ENCODE assay signal across 1 cellular context in the genomic region with DNA sequence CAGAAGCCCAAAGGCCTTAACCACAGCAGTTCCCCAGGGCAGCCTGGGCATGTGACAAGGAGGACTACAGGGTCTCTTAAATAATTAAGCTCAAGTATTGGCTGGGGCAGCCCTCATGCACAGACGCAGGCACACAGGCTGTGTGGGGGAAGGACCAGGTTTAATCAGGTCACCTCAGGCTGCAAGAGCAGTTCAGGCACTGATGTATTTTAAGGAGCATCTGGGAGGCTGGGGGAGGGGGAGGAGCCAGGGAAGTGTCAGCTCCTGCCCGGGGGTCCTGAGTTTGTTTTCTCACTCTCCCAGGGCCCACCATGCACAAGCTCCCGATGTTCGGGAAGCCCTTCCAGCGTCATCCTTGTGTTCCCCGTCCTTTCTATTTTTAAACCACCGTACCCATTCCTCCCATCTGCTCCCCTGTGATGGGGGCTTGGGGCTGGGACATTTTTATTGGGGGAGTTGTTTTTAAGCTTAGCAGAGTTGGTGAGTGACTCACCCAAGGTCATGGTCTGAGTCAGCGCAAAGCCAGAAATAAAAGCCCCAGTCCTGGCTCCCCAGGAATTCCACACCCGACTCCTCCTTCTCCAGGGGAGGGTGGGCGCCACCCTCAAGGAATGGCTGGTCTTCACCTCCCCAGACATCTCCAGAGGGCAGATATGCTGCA.
TF ChIP-seq lines count a peak whose summit lies in the region.

No MANE protein-coding gene starts in this region.

TF ChIP-seq in H1, 55 proteins besides CTCF, POLR2A, EP300 and RAD21:
- TF ChIP-seq MAFK (IDR thresholded peaks at IDR 0.05; ENCODE audit: low read depth, low read length) (no peak), BACH1 (IDR thresholded peaks at IDR 0.05; ENCODE audit: low read length) (no peak), TCF12 (IDR thresholded peaks at IDR 0.05; ENCODE audit: low read depth, low read length) (no peak), NANOG (IDR thresholded peaks at IDR 0.05; ENCODE audit: insufficient read depth, low read depth, low read length, poor library complexity, severe bottlenecking) (no peak), TBP (IDR thresholded peaks at IDR 0.05; ENCODE audit: low read depth, low read length) (no peak), SIX5 (IDR thresholded peaks at IDR 0.05; ENCODE audit: low read depth, low read length) (no peak), SP2 (IDR thresholded peaks at IDR 0.05; ENCODE audit: low read length) (no peak), KDM4A (IDR thresholded peaks at IDR 0.05; ENCODE audit: low read depth, low read length, severe bottlenecking) (no peak), BCL11A (IDR thresholded peaks at IDR 0.05; ENCODE audit: low read depth in 2 of 2, low read length in 2 of 2) (no peak), BRCA1 (IDR thresholded peaks at IDR 0.05; ENCODE audit: low read depth, low read length) (no peak)
- TF ChIP-seq, protein P1, sequence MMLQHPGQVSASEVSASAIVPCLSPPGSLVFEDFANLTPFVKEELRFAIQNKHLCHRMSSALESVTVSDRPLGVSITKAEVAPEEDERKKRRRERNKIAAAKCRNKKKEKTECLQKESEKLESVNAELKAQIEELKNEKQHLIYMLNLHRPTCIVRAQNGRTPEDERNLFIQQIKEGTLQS (IDR thresholded peaks at IDR 0.05; ENCODE audit: insufficient read depth, low read depth, low read length) = no peak
- TF ChIP-seq, protein P2, sequence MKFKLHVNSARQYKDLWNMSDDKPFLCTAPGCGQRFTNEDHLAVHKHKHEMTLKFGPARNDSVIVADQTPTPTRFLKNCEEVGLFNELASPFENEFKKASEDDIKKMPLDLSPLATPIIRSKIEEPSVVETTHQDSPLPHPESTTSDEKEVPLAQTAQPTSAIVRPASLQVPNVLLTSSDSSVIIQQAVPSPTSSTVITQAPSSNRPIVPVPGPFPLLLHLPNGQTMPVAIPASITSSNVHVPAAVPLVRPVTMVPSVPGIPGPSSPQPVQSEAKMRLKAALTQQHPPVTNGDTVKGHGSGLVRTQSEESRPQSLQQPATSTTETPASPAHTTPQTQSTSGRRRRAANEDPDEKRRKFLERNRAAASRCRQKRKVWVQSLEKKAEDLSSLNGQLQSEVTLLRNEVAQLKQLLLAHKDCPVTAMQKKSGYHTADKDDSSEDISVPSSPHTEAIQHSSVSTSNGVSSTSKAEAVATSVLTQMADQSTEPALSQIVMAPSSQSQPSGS (IDR thresholded peaks at IDR 0.05; ENCODE audit: low read length) = no peak
TF ChIP-seq in H1: peak in this region for 0.
